ENCODE assay signal across 23 cellular contexts in genomic region chrX:13046035-13046851, GRCh38. TPM values are rescaled to one million over a fixed set of nuclear protein-coding genes. Genes with fewer than 3 reads are reported as not detected.
DNase-seq lines count a peak whose midpoint lies in the region; ATAC-seq and TF ChIP-seq lines count a peak whose summit lies in the region.
"Had no signal": no experiment of that assay in that cellular context is flagged by ENCODE, and none has a peak within 500 bp of the region (broad histone marks: within the 10 kb centered on the region; RNA-seq: fewer than 3 reads in every experiment).

No MANE protein-coding gene starts in this region.

- H3K4me2 ChIP-seq in GM23338, result no peak overlapping the region
- no peak overlapping the region for H3K4me2 ChIP-seq in hepatocyte
- H3K4me2 ChIP-seq: BLaER1 had no signal

- H3K9me2 ChIP-seq in GM23338 (ENCODE audit: insufficient read depth) (no peaks in the 10 kb centered on the region), hepatocyte (replicated peaks; ENCODE audit: insufficient read depth) (no peaks in the 10 kb centered on the region)

- DNase-seq in NOMO-1 treated with DMSO at 0.1 percent for 48 hours (lab: John Stamatoyannopoulos, UW; ENCODE audit: unreplicated experiment) (peak; percentile 37), NOMO-1 treated with dmso at 0.1 percent for 144 hours (lab: John Stamatoyannopoulos, UW; ENCODE audit: unreplicated experiment) (no peak), GM13977 (ENCODE audit: low spot score) (peak; percentile 48), T-helper 17 cell (no peak), GM23338 (ENCODE audit: low spot score) (no peak), NCI-H1105 treated with DMSO at 0.1 percent for 48 hours (lab: John Stamatoyannopoulos, UW) (no peak), hepatocyte (ENCODE audit: low spot score) (no peak)
- no peak for DNase-seq in naive thymus-derived CD8-positive, alpha-beta T cell
- DNase-seq: 8988T; adrenal gland; central memory CD4-positive, alpha-beta T cell; effector memory CD8-positive, alpha-beta T cell; GF-D8; hypothalamus; kidney; NCI-H1436 treated with DMSO at 0.1 percent for 48 hours; NCI-H82; thyroid gland had no signal

- H3F3A ChIP-seq in GM23338 (replicated peaks; ENCODE audit: low read depth), result no peaks in the 10 kb centered on the region

- no peaks in the 10 kb centered on the region for H4K20me1 ChIP-seq in GM23338 (replicated peaks; ENCODE audit: insufficient read depth)
- no peaks in the 10 kb centered on the region for H4K20me1 ChIP-seq in hepatocyte (ENCODE audit: insufficient read depth, poor library complexity, severe bottlenecking)
- H4K20me1 ChIP-seq: BLaER1 had no signal

- H3K36me3 Mint-ChIP-seq in T-helper 17 cell (ENCODE audit: low read depth) (no peaks in the 10 kb centered on the region), GM23338 (ENCODE audit: low read depth) (no peaks in the 10 kb centered on the region)
- no peaks in the 10 kb centered on the region for H3K36me3 Mint-ChIP-seq in naive thymus-derived CD8-positive, alpha-beta T cell

- H3K4me3 Mint-ChIP-seq in T-helper 17 cell (no peak overlapping the region), GM23338 (no peak overlapping the region)
- peak overlapping the region in 1 of 10 donors; percentile 18 for H3K4me3 Mint-ChIP-seq in naive thymus-derived CD8-positive, alpha-beta T cell
- H3K4me3 Mint-ChIP-seq: effector memory CD8-positive, alpha-beta T cell had no signal

- in situ Hi-C loops in GM13977 (cut with MboI; ENCODE audit: low pct_unique_long_range_greater_than_20kb, low sequenced_read_pairs, unreplicated experiment), result no loop called here

- WGBS in hepatocyte (ENCODE audit: low lambda C conversion rate, missing lambda C conversion rate), result 83% methylated on average over 2 of the region's 2 CpGs

- TF ChIP-seq CTCF in GM13977 (IDR thresholded peaks at IDR 0.05; ENCODE audit: extremely low read depth, insufficient read depth, missing control alignments) (no peak), GM23338 (conservative IDR thresholded peaks at IDR 0.05; ENCODE audit: low read depth in 2 of 2) (no peak), hepatocyte (IDR thresholded peaks at IDR 0.05; ENCODE audit: poor library complexity) (no peak)

- H3K4me1 ChIP-seq in GM23338 (ENCODE audit: insufficient read depth), result 0 out of 2 replicates have a peak, but pooled peaks cover 5% of the 10 kb centered on the region
- H3K4me1 ChIP-seq in hepatocyte (ENCODE audit: insufficient read depth), result peaks cover 10% of the 10 kb centered on the region
- H3K4me1 ChIP-seq: adrenal gland, thyroid gland had no signal

- no peak overlapping the region for H3K4me3 ChIP-seq in GM23338
- no peak overlapping the region for H3K4me3 ChIP-seq in hepatocyte
- H3K4me3 ChIP-seq: adrenal gland, BLaER1, thyroid gland had no signal

- H3K9me3 Mint-ChIP-seq in naive thymus-derived CD8-positive, alpha-beta T cell, result peaks cover 0 to 5% (median 0%) of the 10 kb centered on the region in 9 donors
- H3K9me3 Mint-ChIP-seq in GM23338, result peaks cover 5% of the 10 kb centered on the region; the same call in 1 of the 3 replicates
- H3K9me3 Mint-ChIP-seq: effector memory CD8-positive, alpha-beta T cell had no signal

- H3K9me3 ChIP-seq in T-helper 17 cell (ENCODE audit: control insufficient read depth, low read length, poor library complexity, severe bottlenecking) (no peaks in the 10 kb centered on the region), hepatocyte (ENCODE audit: low read depth) (no peaks in the 10 kb centered on the region)
- H3K9me3 ChIP-seq: adrenal gland, thyroid gland had no signal

- POLR2A ChIA-PET in naive thymus-derived CD8-positive, alpha-beta T cell (lab: Charles Lee), result interaction anchor here (1.0 to 1.5 kb wide), 5 partner anchors 16 to 73 kb away, joined by 3 to 6 read pairs (median 3); no protein-coding TSS in a partner anchor

- H3K79me2 ChIP-seq in GM23338 (replicated peaks; ENCODE audit: insufficient read depth), result no peaks in the 10 kb centered on the region
- no peaks in the 10 kb centered on the region for H3K79me2 ChIP-seq in hepatocyte

- H3K27me3 ChIP-seq in GM23338 (ENCODE audit: insufficient read depth), result no peaks in the 10 kb centered on the region
- H3K27me3 ChIP-seq in hepatocyte, result no peaks in the 10 kb centered on the region
- H3K27me3 ChIP-seq: adrenal gland, BLaER1, thyroid gland had no signal

- ATAC-seq in T-helper 17 cell (peak; percentile 51), GM23338 (no peak)
- ATAC-seq in naive thymus-derived CD8-positive, alpha-beta T cell, result no peak
- ATAC-seq: effector memory CD8-positive, alpha-beta T cell had no signal

- H3K27me3 Mint-ChIP-seq in T-helper 17 cell (no peaks in the 10 kb centered on the region), GM23338 (ENCODE audit: insufficient read depth, low read depth, poor library complexity) (no peaks in the 10 kb centered on the region)
- H3K27me3 Mint-ChIP-seq in naive thymus-derived CD8-positive, alpha-beta T cell, result no peaks in the 10 kb centered on the region
- H3K27me3 Mint-ChIP-seq: effector memory CD8-positive, alpha-beta T cell had no signal

- no peaks in the 10 kb centered on the region for H3K36me3 ChIP-seq in GM23338 (ENCODE audit: insufficient read depth)
- no peaks in the 10 kb centered on the region for H3K36me3 ChIP-seq in hepatocyte (replicated peaks; ENCODE audit: insufficient read depth, low read depth)
- H3K36me3 ChIP-seq: adrenal gland, BLaER1, thyroid gland had no signal

- H2AFZ ChIP-seq in GM23338, result no peak overlapping the region
- no peak overlapping the region for H2AFZ ChIP-seq in hepatocyte

- H3K4me1 Mint-ChIP-seq in T-helper 17 cell, result peaks cover 20% of the 10 kb centered on the region
- H3K4me1 Mint-ChIP-seq in naive thymus-derived CD8-positive, alpha-beta T cell, result peaks cover 9 to 63% (median 57%) of the 10 kb centered on the region in 4 donors
- no peaks in the 10 kb centered on the region for H3K4me1 Mint-ChIP-seq in GM23338

- peak overlapping the region; percentile 79 for H3K27ac Mint-ChIP-seq in T-helper 17 cell
- H3K27ac Mint-ChIP-seq in naive thymus-derived CD8-positive, alpha-beta T cell, result peak overlapping the region in 6 of 10 donors; percentile 29 to 82 (median 68)
- no peak overlapping the region for H3K27ac Mint-ChIP-seq in GM23338
- H3K27ac Mint-ChIP-seq: activated T-helper 2 cell treated with anti-CD3 and anti-CD28 coated beads, Interferon-gamma antibody, Interleukin-2, Interleukin-4, amounts not matched to agents 10 μg/mL and 5 μg/mL and 100 μg/mL, durations not matched to agents 14 hours and 24 hours and 36 hours; effector memory CD8-positive, alpha-beta T cell had no signal

- H3K27ac ChIP-seq in GM23338 (ENCODE audit: low read depth), result no peak overlapping the region
- H3K27ac ChIP-seq in hepatocyte, result no peak overlapping the region
- H3K27ac ChIP-seq: adrenal gland, BLaER1, thyroid gland, VCaP had no signal

TF ChIP-seq in GM23338, 12 proteins besides CTCF, POLR2A, EP300 and RAD21 (continues in another document):
- TF ChIP-seq NANOG (IDR thresholded peaks at IDR 0.05; ENCODE audit: borderline replicate concordance), result no peak
- TF ChIP-seq CREB1 (CRISPR knock-in tag; IDR thresholded peaks at IDR 0.05; ENCODE audit: low read depth), result no peak
- no peak for TF ChIP-seq JUNB (IDR thresholded peaks at IDR 0.05; ENCODE audit: unreplicated experiment)
- TF ChIP-seq ZNF331 (CRISPR knock-in tag; IDR thresholded peaks at IDR 0.05; ENCODE audit: low read depth), result no peak

RNA-seq across cellular contexts. Expression of gene FAM9C, which starts 1.8 kb away (rescaled TPM):
- not detected for total RNA-seq in T-helper 17 cell
- total RNA-seq in naive thymus-derived CD8-positive, alpha-beta T cell, result not detected
- not detected for polyA plus RNA-seq in naive thymus-derived CD8-positive, alpha-beta T cell
- total RNA-seq in GM23338 (2014; rRNA removed; shearing (Covaris generic)), result not detected in 2 replicates
- polyA plus RNA-seq in GM23338 (2016; fragmentation: Nextera tagmentation; extraction: Ambion mirVana), result 0.08 and 0.19 TPM in 2 replicates
- total RNA-seq in hepatocyte, result not detected in 2 replicates
- polyA plus RNA-seq in hepatocyte, result not detected in 2 replicates
- total RNA-seq: activated CD8-positive, alpha-beta memory T cell treated with anti-CD3 and anti-CD28 coated beads for 36 hours; activated T-helper 2 cell treated with anti-CD3 and anti-CD28 coated beads, Interferon-gamma antibody, Interleukin-2, Interleukin-4, amounts not matched to agents 10 μg/mL and 5 μg/mL and 100 μg/mL, durations not matched to agents 14 hours and 24 hours and 36 hours; kidney had no signal
- polyA plus RNA-seq: neural cell had no signal

Comparison
In these comparisons a context has a peak if more than half of its experiments do, and no peak if none do; other contexts are left out.
1. DNase-seq: peak in NOMO-1 treated with DMSO at 0.1 percent for 48 hours (single experiment) and GM13977 (single experiment); none in NOMO-1 treated with dmso at 0.1 percent for 144 hours (single experiment), T-helper 17 cell (0 of 3), naive thymus-derived CD8-positive, alpha-beta T cell (0 of 10), GM23338 (single experiment), NCI-H1105 treated with DMSO at 0.1 percent for 48 hours (single experiment) and hepatocyte (single experiment).